In the genomic region with DNA sequence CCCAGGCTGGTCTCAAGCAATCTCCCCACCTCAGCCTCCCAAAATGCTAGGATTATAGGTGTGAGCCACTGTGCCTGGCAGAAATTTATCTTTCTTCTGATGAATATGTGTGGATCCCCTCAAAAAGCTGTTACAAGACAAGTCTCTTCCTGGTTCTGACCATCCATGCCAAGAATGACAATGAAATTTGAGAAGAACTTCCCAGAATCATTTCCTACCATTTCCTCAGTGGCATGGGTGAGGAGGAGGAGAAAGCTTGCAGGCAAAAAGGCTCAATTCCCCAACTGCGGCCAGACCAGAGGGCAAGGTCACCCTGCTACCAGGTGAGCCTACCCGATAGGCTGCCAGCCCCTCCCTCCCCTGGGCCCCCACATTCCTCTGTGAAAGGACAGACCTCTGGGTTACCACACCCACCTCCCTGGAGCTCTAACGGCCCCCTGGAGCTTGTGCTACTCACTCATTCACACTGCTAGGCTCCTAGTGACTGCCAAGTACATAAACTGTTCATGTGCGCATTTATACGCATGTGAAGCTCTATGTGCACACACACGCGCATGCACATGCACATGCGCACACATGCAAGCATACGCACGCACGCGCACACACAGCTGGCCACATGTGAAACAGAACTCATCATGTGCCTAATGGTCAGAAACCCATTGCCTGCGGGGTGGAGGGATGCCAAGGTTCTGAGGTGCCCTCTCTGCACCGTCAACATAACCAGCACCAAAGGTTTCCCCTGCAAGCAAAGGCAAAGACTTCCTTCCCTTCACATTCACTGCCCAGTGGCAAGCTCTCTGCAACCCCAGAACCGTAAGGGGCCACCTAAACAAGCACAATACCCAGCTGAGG, we compare ENCODE assay signal across 24 cellular contexts. TPM values are rescaled to one million over a fixed set of nuclear protein-coding genes. Genes with fewer than 3 reads are reported as not detected.
"Had no signal": no experiment of that assay in that cellular context is flagged by ENCODE, and none has a peak within 500 bp of the region (broad histone marks: within the 10 kb centered on the region; RNA-seq: fewer than 3 reads in every experiment).

No MANE protein-coding gene starts in this region.

- H3K4me1 ChIP-seq: left lung, prostate gland, upper lobe of left lung had no signal

- H3K9me3 Mint-ChIP-seq: activated B cell treated with CpG ODN at 0.5 μM for 24 hours; activated naive CD4-positive, alpha-beta T cell treated with anti-CD3 and anti-CD28 coated beads, Interleukin-2, amount 50 U/mL, for 24 hours; brain; natural killer cell had no signal

- H3K27me3 Mint-ChIP-seq: activated B cell treated with CpG ODN at 0.5 μM for 24 hours; activated CD4-positive, alpha-beta T cell treated with anti-CD3 and anti-CD28 coated beads for 36 hours; activated naive CD4-positive, alpha-beta T cell treated with anti-CD3 and anti-CD28 coated beads, Interleukin-2, amount 50 U/mL, for 24 hours; brain had no signal

- H3K4me3 Mint-ChIP-seq: activated B cell treated with CpG ODN at 0.5 μM for 24 hours; activated CD4-positive, alpha-beta T cell treated with anti-CD3 and anti-CD28 coated beads for 36 hours; activated naive CD4-positive, alpha-beta T cell treated with anti-CD3 and anti-CD28 coated beads, Interleukin-2, amount 50 U/mL, for 24 hours; brain; natural killer cell had no signal

- H3K27me3 ChIP-seq: heart right ventricle, left lung, upper lobe of left lung had no signal

- H3K4me3 ChIP-seq: heart right ventricle, left lung, prostate gland, thoracic aorta, upper lobe of left lung had no signal

- H3K27ac Mint-ChIP-seq: activated B cell treated with CpG ODN at 0.5 μM for 24 hours; activated CD4-positive, alpha-beta T cell treated with anti-CD3 and anti-CD28 coated beads for 36 hours; activated naive CD4-positive, alpha-beta T cell treated with anti-CD3 and anti-CD28 coated beads, Interleukin-2, amount 50 U/mL, for 24 hours; brain; natural killer cell had no signal

- H3K9me3 ChIP-seq: heart right ventricle, left lung, prostate gland, thoracic aorta, upper lobe of left lung had no signal

- H3K27ac ChIP-seq: heart right ventricle, left lung, prostate gland, thoracic aorta, upper lobe of left lung had no signal

- H3K4me1 Mint-ChIP-seq: brain, natural killer cell had no signal

- DNase-seq: activated B cell treated with CpG ODN at 0.5 μM for 24 hours; activated CD4-positive, alpha-beta T cell treated with anti-CD3 and anti-CD28 coated beads for 36 hours; activated CD4-positive, alpha-beta T cell treated with anti-CD3 and anti-CD28 coated beads, Interleukin-2, amount 50 U/mL, for 4 hours; activated gamma-delta T cell treated with Interleukin-2 at 50 U/mL for 16 hours; activated T-cell treated with anti-CD3 and anti-CD28 coated beads for 4 hours; aorta; caudate nucleus; heart right ventricle; left lung; mammary epithelial cell; midbrain; natural killer cell; stimulated activated CD4-positive, alpha-beta T cell treated with anti-CD3 and anti-CD28 coated beads, Interleukin-4, amount 100 ng/mL, for 1 hour; stimulated activated naive CD4-positive, alpha-beta T cell treated with Interleukin-2 at 50 U/mL for 16 hours had no signal

- ATAC-seq: activated CD4-positive, alpha-beta T cell treated with anti-CD3 and anti-CD28 coated beads for 36 hours; left lung; natural killer cell had no signal

RNA-seq across cellular contexts. Expression of gene MRAP, which starts 17.1 kb away (rescaled TPM):
- total RNA-seq: activated B cell treated with CpG ODN at 0.5 μM for 24 hours; activated CD4-positive, alpha-beta T cell treated with anti-CD3 and anti-CD28 coated beads for 36 hours; epithelial cell of proximal tubule; fibroblast of villous mesenchyme; kidney epithelial cell; mammary epithelial cell; natural killer cell; osteocyte; T-helper 1 cell treated with Interleukin-12 subunit alpha and Interleukin-12 subunit beta and Interleukin-4 antibody, amounts not matched to agents 30 ng/mL and 1 ng/mL, for 36 hours; thoracic aorta had no signal
- polyA plus RNA-seq: mammary epithelial cell had no signal
